Comparison of ENCODE assay signal across 18 cellular contexts in the genomic region with DNA sequence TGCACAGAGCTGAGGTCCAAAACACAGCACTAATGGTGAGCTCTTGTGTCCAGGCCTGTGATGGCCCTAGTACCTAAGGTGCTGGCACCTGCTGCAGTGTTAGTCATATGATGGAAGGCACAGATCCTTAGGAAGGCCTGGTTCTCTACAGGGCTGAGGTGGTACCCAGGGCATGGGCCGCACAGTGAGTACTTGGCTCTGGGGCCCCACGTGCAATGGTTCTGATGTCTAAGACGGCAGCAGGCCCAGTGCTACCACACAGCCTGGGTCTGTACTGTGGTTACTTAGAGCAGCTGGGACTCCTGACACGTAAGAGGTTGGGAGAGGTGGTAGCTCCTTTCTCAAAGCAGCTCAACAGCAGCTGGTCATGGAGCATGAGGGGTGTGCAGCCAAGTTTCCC.
"Had no signal": no experiment of that assay in that cellular context is flagged by ENCODE, and none has a peak within 500 bp of the region (broad histone marks: within the 10 kb centered on the region; RNA-seq: fewer than 3 reads in every experiment).

No MANE protein-coding gene starts in this region.

- H3K36me3 Mint-ChIP-seq: stimulated activated naive B cell treated with anti-CD40 and anti-IgM and Interleukin-4, amounts not matched to agents 10 μg/mL and 1 μg/mL and 100 μg/mL, for 72 hours; type B pancreatic cell had no signal

- H3K36me3 ChIP-seq: lower lobe of right lung, neutrophil, prostate gland, right atrium auricular region, stomach, tibial artery, vagina had no signal

- H3K27me3 Mint-ChIP-seq: stimulated activated naive B cell treated with anti-CD40 and anti-IgM and Interleukin-4, amounts not matched to agents 10 μg/mL and 1 μg/mL and 100 μg/mL, for 72 hours; type B pancreatic cell had no signal

- DNase-seq: cerebellar nuclear complex; dorsolateral prefrontal cortex; effector CD4-positive, alpha-beta T cell; left ventricle myocardium superior; natural killer cell; stimulated activated CD4-positive, alpha-beta T cell treated with anti-CD3 and anti-CD28 coated beads, Interleukin-4, amount 100 ng/mL, for 4 hours; stimulated activated naive B cell treated with anti-CD40 and anti-IgM and Interleukin-4, amounts not matched to agents 10 μg/mL and 1 μg/mL and 100 μg/mL, for 72 hours; stomach; tibial artery had no signal

- H3K27ac ChIP-seq: dorsolateral prefrontal cortex, lower lobe of right lung, neutrophil, parathyroid adenoma, prostate gland, right atrium auricular region, stomach, tibial artery, vagina had no signal

- H3K4me3 Mint-ChIP-seq: natural killer cell; stimulated activated naive B cell treated with anti-CD40 and anti-IgM and Interleukin-4, amounts not matched to agents 10 μg/mL and 1 μg/mL and 100 μg/mL, for 72 hours; type B pancreatic cell had no signal

- H3K4me1 ChIP-seq: lower lobe of right lung, parathyroid adenoma, prostate gland, right atrium auricular region, stomach, tibial artery, vagina had no signal

- H3K27ac Mint-ChIP-seq: natural killer cell; stimulated activated naive B cell treated with anti-CD40 and anti-IgM and Interleukin-4, amounts not matched to agents 10 μg/mL and 1 μg/mL and 100 μg/mL, for 72 hours; type B pancreatic cell had no signal

- ATAC-seq: left ventricle myocardium superior, lower lobe of right lung, natural killer cell, sciatic nerve had no signal

- H3K4me1 Mint-ChIP-seq: natural killer cell; stimulated activated naive B cell treated with anti-CD40 and anti-IgM and Interleukin-4, amounts not matched to agents 10 μg/mL and 1 μg/mL and 100 μg/mL, for 72 hours had no signal

- H3K9me3 ChIP-seq: lower lobe of right lung, neutrophil, prostate gland, right atrium auricular region, stomach, tibial artery, vagina had no signal

- H3K4me3 ChIP-seq: dorsolateral prefrontal cortex, lower lobe of right lung, prostate gland, right atrium auricular region, smooth muscle cell, stomach, tibial artery, vagina had no signal

- H3K27me3 ChIP-seq: dorsolateral prefrontal cortex, neutrophil, right atrium auricular region, stomach, tibial artery, vagina had no signal
